ENCODE assay signal across 15 cellular contexts in genomic region chr3:169574531-169574930, GRCh38.
DNase-seq lines count a peak whose midpoint lies in the region; ATAC-seq, FAIRE-seq and TF ChIP-seq lines count a peak whose summit lies in the region.
"Had no signal": no experiment of that assay in that cellular context is flagged by ENCODE, and none has a peak within 500 bp of the region (broad histone marks: within the 10 kb centered on the region; RNA-seq: fewer than 3 reads in every experiment).

No MANE protein-coding gene starts in this region.

- intact Hi-C loops in PC-3 (cut with micrococcal nuclease), result loop anchor here (5.0 kb wide), 2 partner anchors 357 to 427 kb away; no protein-coding TSS in a partner anchor

- no peaks in the 10 kb centered on the region for H3K27me3 ChIP-seq in PC-3 (ENCODE audit: low read length)
- H3K27me3 ChIP-seq: BE2C had no signal

- WGBS in mesodermal cell (ENCODE audit: insufficient coverage in 2 of 2), 2 experiments, result 70% methylated on average over 2 of the region's 3 CpGs; no CpG with 5 or more reads in 1 of the 2 experiments

- H3F3A ChIP-seq in PC-3 (ENCODE audit: low read length, unreplicated experiment), result no peaks in the 10 kb centered on the region

- H3K9ac ChIP-seq in PC-3 (ENCODE audit: low read length), result no peak overlapping the region
- H3K9ac ChIP-seq: GM23248, KMS-11 had no signal

- H2AFZ ChIP-seq in PC-3 (ENCODE audit: low read length), result 0 out of 2 replicates have a peak overlapping the region, but pooled peaks have one; percentile 61
- H2AFZ ChIP-seq: GM23248 had no signal

- H3K27ac ChIP-seq in PC-3 (ENCODE audit: low read length) (no peak overlapping the region), mesodermal cell (ENCODE audit: low read depth, low read length, severe bottlenecking) (peak overlapping the region; percentile 70)
- H3K27ac ChIP-seq: GM23248, KMS-11 had no signal

- ATAC-seq in PC-3 (no peak), HG03095 (IDR thresholded peaks at IDR 0.05; ENCODE audit: unreplicated experiment) (no peak)

- CTCF ChIA-PET in PC-3 (lab: Charles Lee), result no interaction called here

- no peak for TF ChIP-seq CTCF in PC-3 (conservative IDR thresholded peaks at IDR 0.05; ENCODE audit: low read depth, low read length)

- H4K20me1 ChIP-seq in PC-3 (ENCODE audit: low read length), result no peaks in the 10 kb centered on the region

- H3K79me2 ChIP-seq in PC-3 (ENCODE audit: low read length), result no peaks in the 10 kb centered on the region

- H3K9me2 ChIP-seq in PC-3 (replicated peaks; ENCODE audit: low read length), result no peaks in the 10 kb centered on the region

- POLR2A ChIA-PET in PC-3 (lab: Charles Lee; ENCODE audit: unreplicated experiment), result interaction anchor here (0.8 kb wide), 1 partner anchor 357 kb away, joined by 3 read pairs; no protein-coding TSS in a partner anchor

- H3K36me3 ChIP-seq in PC-3 (ENCODE audit: low read depth, low read length) (no peaks in the 10 kb centered on the region), mesodermal cell (ENCODE audit: control insufficient read depth, insufficient read depth, low read length) (no peaks in the 10 kb centered on the region)
- H3K36me3 ChIP-seq: BE2C had no signal

- H3K9me3 ChIP-seq in PC-3 (ENCODE audit: low read length) (no peaks in the 10 kb centered on the region), mesodermal cell (ENCODE audit: control insufficient read depth, low read length) (no peaks in the 10 kb centered on the region)
- H3K9me3 ChIP-seq: BE2C had no signal

- DNase-seq in H54 (ENCODE audit: insufficient read length, low spot score) (no peak), PC-3 (no peak), HTR-8/SVneo (ENCODE audit: insufficient read length, low spot score) (no peak), pons (ENCODE audit: low spot score) (no peak)
- DNase-seq: ACHN; CD4-positive, alpha-beta memory T cell; DMS79 treated with DMSO at 0.1 percent for 48 hours; H9 had no signal

- H3K4me1 ChIP-seq in PC-3 (ENCODE audit: insufficient read depth, low read length), result peaks cover 13% of the 10 kb centered on the region
- H3K4me1 ChIP-seq in mesodermal cell (ENCODE audit: control insufficient read depth, insufficient read depth, low read length, poor library complexity, severe bottlenecking), result peaks cover 24% of the 10 kb centered on the region

- TF ChIP-seq POLR2A in H54 (IDR thresholded peaks at IDR 0.05; ENCODE audit: low read depth, low read length), result no peak

- BruUV-seq in PC-3 (replicated peaks; lab: Mats Ljungman, UMichigan), result no TSS peak

- peak; percentile 11 for FAIRE-seq in H54 (lab: Jason Lieb, UNC)
- no peak for FAIRE-seq in HTR-8/SVneo (lab: Jason Lieb, UNC)
- FAIRE-seq: A204.1, GM12891 had no signal

- H3K4me3 ChIP-seq in PC-3 (ENCODE audit: low read length) (no peak overlapping the region), mesodermal cell (ENCODE audit: extremely low read depth, insufficient read depth, low read length, poor library complexity, severe bottlenecking) (no peak overlapping the region)

- H3K4me2 ChIP-seq in PC-3 (ENCODE audit: low read length), result no peak overlapping the region
- H3K4me2 ChIP-seq: KMS-11 had no signal
